Comparison of ENCODE assay signal across 1 cellular context in genomic region chr11:2992234-2992999, GRCh38.
TF ChIP-seq lines count a peak whose summit lies in the region.

A gene with protein sequence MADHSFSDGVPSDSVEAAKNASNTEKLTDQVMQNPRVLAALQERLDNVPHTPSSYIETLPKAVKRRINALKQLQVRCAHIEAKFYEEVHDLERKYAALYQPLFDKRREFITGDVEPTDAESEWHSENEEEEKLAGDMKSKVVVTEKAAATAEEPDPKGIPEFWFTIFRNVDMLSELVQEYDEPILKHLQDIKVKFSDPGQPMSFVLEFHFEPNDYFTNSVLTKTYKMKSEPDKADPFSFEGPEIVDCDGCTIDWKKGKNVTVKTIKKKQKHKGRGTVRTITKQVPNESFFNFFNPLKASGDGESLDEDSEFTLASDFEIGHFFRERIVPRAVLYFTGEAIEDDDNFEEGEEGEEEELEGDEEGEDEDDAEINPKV (minus strand): TSS chr11:2992329. CDS start chr11:2979220, 13,109 bp downstream.

TF ChIP-seq in GM12878, 131 proteins besides CTCF, POLR2A, EP300 and RAD21 (continued from another document and continues in another):
- peak; percentile 42; the same call in 1 of the 2 replicates for TF ChIP-seq MLLT1 (IDR thresholded peaks at IDR 0.05)
- TF ChIP-seq WRNIP1 (IDR thresholded peaks at IDR 0.05; ENCODE audit: borderline replicate concordance, low read depth, low read length), result no peak
- no peak for TF ChIP-seq ZZZ3 (IDR thresholded peaks at IDR 0.05; ENCODE audit: control insufficient read depth, insufficient read length, low read depth)
- no peak for TF ChIP-seq ZNF274 (IDR thresholded peaks at IDR 0.05; ENCODE audit: insufficient read depth, insufficient read length)
- TF ChIP-seq BRCA1 (IDR thresholded peaks at IDR 0.05; ENCODE audit: low read depth, low read length), result no peak
- no peak for TF ChIP-seq SRF (IDR thresholded peaks at IDR 0.05; ENCODE audit: low read depth in 2 of 2, low read length in 2 of 2)
- peak; percentile 61 for TF ChIP-seq PKNOX1 (IDR thresholded peaks at IDR 0.05)
- TF ChIP-seq ZBTB11 (CRISPR knock-in tag; IDR thresholded peaks at IDR 0.05), result no peak; the same call in 1 of the 2 replicates
- peak; percentile 20; the same call in 1 of the 2 replicates for TF ChIP-seq TAF1 (IDR thresholded peaks at IDR 0.05; ENCODE audit: borderline replicate concordance, low read depth, low read length)
- TF ChIP-seq ZNF384 (IDR thresholded peaks at IDR 0.05; ENCODE audit: borderline replicate concordance, low read depth, low read length), result no peak
- TF ChIP-seq SKIL (IDR thresholded peaks at IDR 0.05; ENCODE audit: low read depth, poor library complexity, severe bottlenecking), result no peak
- peak; percentile 58; the same call in 1 of the 2 replicates for TF ChIP-seq RUNX3 (IDR thresholded peaks at IDR 0.05; ENCODE audit: low read length)
- TF ChIP-seq BCL3 (IDR thresholded peaks at IDR 0.05; ENCODE audit: borderline replicate concordance, insufficient read depth, low read depth, low read length, poor library complexity, severe bottlenecking), result no peak
- no peak for TF ChIP-seq KDM1A (IDR thresholded peaks at IDR 0.05; ENCODE audit: borderline replicate concordance)
- peak; percentile 76; the same call in 1 of the 2 replicates for TF ChIP-seq POLR2AphosphoS5 (IDR thresholded peaks at IDR 0.05; ENCODE audit: low read length)
- peak; percentile 32 for TF ChIP-seq FOS (IDR thresholded peaks at IDR 0.05; ENCODE audit: borderline replicate concordance, extremely low read depth, insufficient read length)
- TF ChIP-seq, protein P1, sequence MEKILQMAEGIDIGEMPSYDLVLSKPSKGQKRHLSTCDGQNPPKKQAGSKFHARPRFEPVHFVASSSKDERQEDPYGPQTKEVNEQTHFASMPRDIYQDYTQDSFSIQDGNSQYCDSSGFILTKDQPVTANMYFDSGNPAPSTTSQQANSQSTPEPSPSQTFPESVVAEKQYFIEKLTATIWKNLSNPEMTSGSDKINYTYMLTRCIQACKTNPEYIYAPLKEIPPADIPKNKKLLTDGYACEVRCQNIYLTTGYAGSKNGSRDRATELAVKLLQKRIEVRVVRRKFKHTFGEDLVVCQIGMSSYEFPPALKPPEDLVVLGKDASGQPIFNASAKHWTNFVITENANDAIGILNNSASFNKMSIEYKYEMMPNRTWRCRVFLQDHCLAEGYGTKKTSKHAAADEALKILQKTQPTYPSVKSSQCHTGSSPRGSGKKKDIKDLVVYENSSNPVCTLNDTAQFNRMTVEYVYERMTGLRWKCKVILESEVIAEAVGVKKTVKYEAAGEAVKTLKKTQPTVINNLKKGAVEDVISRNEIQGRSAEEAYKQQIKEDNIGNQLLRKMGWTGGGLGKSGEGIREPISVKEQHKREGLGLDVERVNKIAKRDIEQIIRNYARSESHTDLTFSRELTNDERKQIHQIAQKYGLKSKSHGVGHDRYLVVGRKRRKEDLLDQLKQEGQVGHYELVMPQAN (conservative IDR thresholded peaks at IDR 0.05), result peak; percentile 97
- TF ChIP-seq YBX1 (IDR thresholded peaks at IDR 0.05), result no peak
- peak; percentile 48; the same call in 1 of the 2 replicates for TF ChIP-seq NR2C1 (IDR thresholded peaks at IDR 0.05)
- peak; percentile 42; the same call in 1 of the 2 replicates for TF ChIP-seq RFX5 (IDR thresholded peaks at IDR 0.05; ENCODE audit: low read depth, low read length)
- TF ChIP-seq DPF2 (IDR thresholded peaks at IDR 0.05), result peak; percentile 58
- TF ChIP-seq SIN3A (IDR thresholded peaks at IDR 0.05; ENCODE audit: low read depth, low read length), result peak; percentile 83
- TF ChIP-seq NFIC (IDR thresholded peaks at IDR 0.05; ENCODE audit: low read depth, low read length), result no peak
- TF ChIP-seq CBFB (IDR thresholded peaks at IDR 0.05; ENCODE audit: low read depth), result 0 out of 2 replicates have a peak, but pooled peaks have one; percentile 12
- 0 out of 2 replicates have a peak, but pooled peaks have one; percentile 29 for TF ChIP-seq TCF12 (IDR thresholded peaks at IDR 0.05; ENCODE audit: low read depth, low read length)
- no peak for TF ChIP-seq ZNF217 (IDR thresholded peaks at IDR 0.05)
- peak; percentile 87 for TF ChIP-seq E2F4 (IDR thresholded peaks at IDR 0.05; ENCODE audit: low read depth, low read length)
- peak; percentile 63; the same call in 1 of the 2 replicates for TF ChIP-seq SMAD5 (IDR thresholded peaks at IDR 0.05; ENCODE audit: low read depth)
- TF ChIP-seq, protein P2, sequence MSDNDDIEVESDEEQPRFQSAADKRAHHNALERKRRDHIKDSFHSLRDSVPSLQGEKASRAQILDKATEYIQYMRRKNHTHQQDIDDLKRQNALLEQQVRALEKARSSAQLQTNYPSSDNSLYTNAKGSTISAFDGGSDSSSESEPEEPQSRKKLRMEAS (IDR thresholded peaks at IDR 0.05; ENCODE audit: low read depth, low read length), result peak; percentile 89
- TF ChIP-seq, protein P3, sequence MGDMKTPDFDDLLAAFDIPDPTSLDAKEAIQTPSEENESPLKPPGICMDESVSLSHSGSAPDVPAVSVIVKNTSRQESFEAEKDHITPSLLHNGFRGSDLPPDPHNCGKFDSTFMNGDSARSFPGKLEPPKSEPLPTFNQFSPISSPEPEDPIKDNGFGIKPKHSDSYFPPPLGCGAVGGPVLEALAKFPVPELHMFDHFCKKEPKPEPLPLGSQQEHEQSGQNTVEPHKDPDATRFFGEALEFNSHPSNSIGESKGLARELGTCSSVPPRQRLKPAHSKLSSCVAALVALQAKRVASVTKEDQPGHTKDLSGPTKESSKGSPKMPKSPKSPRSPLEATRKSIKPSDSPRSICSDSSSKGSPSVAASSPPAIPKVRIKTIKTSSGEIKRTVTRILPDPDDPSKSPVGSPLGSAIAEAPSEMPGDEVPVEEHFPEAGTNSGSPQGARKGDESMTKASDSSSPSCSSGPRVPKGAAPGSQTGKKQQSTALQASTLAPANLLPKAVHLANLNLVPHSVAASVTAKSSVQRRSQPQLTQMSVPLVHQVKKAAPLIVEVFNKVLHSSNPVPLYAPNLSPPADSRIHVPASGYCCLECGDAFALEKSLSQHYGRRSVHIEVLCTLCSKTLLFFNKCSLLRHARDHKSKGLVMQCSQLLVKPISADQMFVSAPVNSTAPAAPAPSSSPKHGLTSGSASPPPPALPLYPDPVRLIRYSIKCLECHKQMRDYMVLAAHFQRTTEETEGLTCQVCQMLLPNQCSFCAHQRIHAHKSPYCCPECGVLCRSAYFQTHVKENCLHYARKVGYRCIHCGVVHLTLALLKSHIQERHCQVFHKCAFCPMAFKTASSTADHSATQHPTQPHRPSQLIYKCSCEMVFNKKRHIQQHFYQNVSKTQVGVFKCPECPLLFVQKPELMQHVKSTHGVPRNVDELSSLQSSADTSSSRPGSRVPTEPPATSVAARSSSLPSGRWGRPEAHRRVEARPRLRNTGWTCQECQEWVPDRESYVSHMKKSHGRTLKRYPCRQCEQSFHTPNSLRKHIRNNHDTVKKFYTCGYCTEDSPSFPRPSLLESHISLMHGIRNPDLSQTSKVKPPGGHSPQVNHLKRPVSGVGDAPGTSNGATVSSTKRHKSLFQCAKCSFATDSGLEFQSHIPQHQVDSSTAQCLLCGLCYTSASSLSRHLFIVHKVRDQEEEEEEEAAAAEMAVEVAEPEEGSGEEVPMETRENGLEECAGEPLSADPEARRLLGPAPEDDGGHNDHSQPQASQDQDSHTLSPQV (IDR thresholded peaks at IDR 0.05), result no peak
- TF ChIP-seq CHD4 (IDR thresholded peaks at IDR 0.05), result no peak
- peak; percentile 32; the same call in 1 of the 2 replicates for TF ChIP-seq MTA2 (IDR thresholded peaks at IDR 0.05; ENCODE audit: low read depth)
- peak; percentile 26 for TF ChIP-seq MYC (IDR thresholded peaks at IDR 0.05; ENCODE audit: insufficient read depth, insufficient read length, insufficient replicate concordance, low read length, severe bottlenecking)
- peak in 1 of 2 experiments; percentile 46; a peak in 1 of 4 replicates for TF ChIP-seq IKZF2 (IDR thresholded peaks at IDR 0.05)
- 0 out of 2 replicates have a peak, but pooled peaks have one; percentile 51 for TF ChIP-seq SMARCA5 (IDR thresholded peaks at IDR 0.05)
- TF ChIP-seq CHD2 (IDR thresholded peaks at IDR 0.05; ENCODE audit: borderline replicate concordance, low read depth, low read length), result peak; percentile 82
- peak; percentile 76; the same call in 1 of the 2 replicates for TF ChIP-seq IRF3 (IDR thresholded peaks at IDR 0.05)
- TF ChIP-seq SREBF2 (IDR thresholded peaks at IDR 0.05; ENCODE audit: low read length), result no peak
- peak; percentile 55; the same call in 1 of the 2 replicates for TF ChIP-seq SPI1 (IDR thresholded peaks at IDR 0.05; ENCODE audit: borderline replicate concordance, insufficient read depth, low read depth, low read length)
- peak; percentile 75 for TF ChIP-seq CREB1 (IDR thresholded peaks at IDR 0.05; ENCODE audit: low read depth)
- TF ChIP-seq IKZF1 (conservative IDR thresholded peaks at IDR 0.05), result peak; percentile 8; the same call in 1 of the 2 replicates
